7 cellular contexts compared by ENCODE assay signal in the genomic region with DNA sequence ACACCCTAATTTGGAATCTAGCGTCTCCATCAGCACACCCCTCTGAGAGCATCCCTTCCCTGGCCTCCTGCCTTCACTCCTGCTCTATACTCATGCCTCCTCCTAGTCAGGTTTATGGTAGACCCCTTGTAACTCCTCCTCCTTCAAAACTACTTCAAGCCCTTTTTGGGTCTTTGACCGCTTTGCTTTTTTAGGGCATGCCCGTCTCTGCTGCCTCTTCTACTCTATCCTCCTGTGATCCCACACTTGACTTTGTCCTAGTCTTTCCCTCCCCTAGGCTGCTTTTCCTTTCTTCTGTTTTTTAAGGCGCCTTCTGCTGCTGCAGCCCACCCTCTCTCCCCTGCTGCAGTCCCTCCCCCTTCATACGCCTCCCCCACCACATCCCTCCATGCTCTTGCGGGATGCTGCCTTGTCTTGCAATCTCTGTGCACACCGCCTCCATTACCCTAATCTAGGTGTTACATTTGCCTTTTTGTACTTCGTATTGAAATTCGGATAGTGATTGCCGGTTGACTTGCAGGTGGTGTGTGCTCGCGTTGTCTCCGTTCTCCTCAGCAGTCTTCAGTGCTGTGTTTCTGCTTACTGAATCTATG.
DNase-seq lines count a peak whose midpoint lies in the region; ATAC-seq and TF ChIP-seq lines count a peak whose summit lies in the region.

No MANE protein-coding gene starts in this region.

- H3K36me3 ChIP-seq in HUES48 (ENCODE audit: control insufficient read depth, insufficient read depth, low read length), result 0 out of 2 replicates have a peak, but pooled peaks cover 19% of the 10 kb centered on the region
- H3K36me3 ChIP-seq in iPS DF 6.9 (ENCODE audit: control insufficient read depth, insufficient read depth, low read length), result no peaks in the 10 kb centered on the region

- peak overlapping the region; percentile 86 for H3K27ac Mint-ChIP-seq in stimulated activated memory B cell treated with anti-CD40 and anti-IgM and Interleukin-4, amounts not matched to agents 10 μg/mL and 1 μg/mL and 100 μg/mL, for 72 hours

- H3K4me3 ChIP-seq in HUES48 (ENCODE audit: low read depth, low read length) (peak overlapping the region; percentile 76), WI38 (ENCODE audit: low read depth, low read length) (peak overlapping the region; percentile 83), iPS DF 6.9 (ENCODE audit: low read length) (peak overlapping the region; percentile 91; the same call in 1 of the 2 replicates)

- H3K9me3 Mint-ChIP-seq in stimulated activated memory B cell treated with anti-CD40 and anti-IgM and Interleukin-4, amounts not matched to agents 10 μg/mL and 1 μg/mL and 100 μg/mL, for 72 hours, result no peaks in the 10 kb centered on the region

- peak overlapping the region; percentile 18 for H3K9ac ChIP-seq in HUES48 (ENCODE audit: low read depth, low read length)

- H3K4me1 Mint-ChIP-seq in stimulated activated memory B cell treated with anti-CD40 and anti-IgM and Interleukin-4, amounts not matched to agents 10 μg/mL and 1 μg/mL and 100 μg/mL, for 72 hours, result peaks cover 35% of the 10 kb centered on the region

- no peaks in the 10 kb centered on the region for H3K9me3 ChIP-seq in HUES48 (ENCODE audit: control insufficient read depth, insufficient read depth, low read length)
- H3K9me3 ChIP-seq in iPS DF 6.9 (ENCODE audit: control insufficient read depth, insufficient read depth, low read length), result no peaks in the 10 kb centered on the region

- peaks cover 4% of the 10 kb centered on the region for H3K27me3 Mint-ChIP-seq in stimulated activated memory B cell treated with anti-CD40 and anti-IgM and Interleukin-4, amounts not matched to agents 10 μg/mL and 1 μg/mL and 100 μg/mL, for 72 hours

- DNase-seq in iPS DF 6.9 (ENCODE audit: low read depth, low spot score) (no peak), activated gamma-delta T cell (lab: John Stamatoyannopoulos, UW) (no peak), ACHN (no peak), NCI-H345 treated with DMSO at 0.1 percent for 48 hours (lab: John Stamatoyannopoulos, UW; ENCODE audit: unreplicated experiment) (no peak)

- H3K36me3 Mint-ChIP-seq in stimulated activated memory B cell treated with anti-CD40 and anti-IgM and Interleukin-4, amounts not matched to agents 10 μg/mL and 1 μg/mL and 100 μg/mL, for 72 hours, result peaks cover 6% of the 10 kb centered on the region

- H3K4me1 ChIP-seq in HUES48 (ENCODE audit: control insufficient read depth, insufficient read depth, low read length) (peaks cover 15% of the 10 kb centered on the region; the same call in 1 of the 2 replicates), iPS DF 6.9 (ENCODE audit: control insufficient read depth, insufficient read depth, low read length) (no peaks in the 10 kb centered on the region)

- no peak for ATAC-seq in stimulated activated memory B cell treated with anti-CD40 and anti-IgM and Interleukin-4, amounts not matched to agents 10 μg/mL and 1 μg/mL and 100 μg/mL, for 72 hours

- in situ Hi-C loops in ACHN (cut with HindIII; ENCODE audit: low pct_ligation_motif_present, low pct_unique_long_range_greater_than_20kb, low sequenced_read_pairs), result no loop called here

- WGBS in iPS DF 6.9 (ENCODE audit: insufficient coverage, insufficient read length), result no CpG with 5 or more reads among the region's 13 CpGs

- no peak for TF ChIP-seq CTCF in WI38 (IDR thresholded peaks at IDR 0.05; ENCODE audit: low read depth, low read length)

- peak overlapping the region; percentile 44 for H3K27ac ChIP-seq in HUES48 (ENCODE audit: low read depth, low read length)
- no peak overlapping the region for H3K27ac ChIP-seq in iPS DF 6.9 (ENCODE audit: low read length)

- peak overlapping the region; percentile 94 for H3K4me3 Mint-ChIP-seq in stimulated activated memory B cell treated with anti-CD40 and anti-IgM and Interleukin-4, amounts not matched to agents 10 μg/mL and 1 μg/mL and 100 μg/mL, for 72 hours

- H3K27me3 ChIP-seq in HUES48 (ENCODE audit: control insufficient read depth, insufficient read depth, low read length) (no peaks in the 10 kb centered on the region), iPS DF 6.9 (ENCODE audit: control insufficient read depth, insufficient read depth, low read length) (no peaks in the 10 kb centered on the region)
